ENCODE assay signal across 1 cellular context in genomic region chr10:103929396-103929921, GRCh38.
TF ChIP-seq lines count a peak whose summit lies in the region.

No MANE protein-coding gene starts in this region.

TF ChIP-seq in HEK293, 187 proteins besides CTCF, POLR2A, EP300 and RAD21 (continued from another document):
- peak; percentile 88 for TF ChIP-seq ZNF692 (tag by site-specific recombination; IDR thresholded peaks at IDR 0.05)
- TF ChIP-seq SP7 (tag by site-specific recombination; IDR thresholded peaks at IDR 0.05), result peak; percentile 75
